11 cellular contexts compared by ENCODE assay signal in the genomic region with DNA sequence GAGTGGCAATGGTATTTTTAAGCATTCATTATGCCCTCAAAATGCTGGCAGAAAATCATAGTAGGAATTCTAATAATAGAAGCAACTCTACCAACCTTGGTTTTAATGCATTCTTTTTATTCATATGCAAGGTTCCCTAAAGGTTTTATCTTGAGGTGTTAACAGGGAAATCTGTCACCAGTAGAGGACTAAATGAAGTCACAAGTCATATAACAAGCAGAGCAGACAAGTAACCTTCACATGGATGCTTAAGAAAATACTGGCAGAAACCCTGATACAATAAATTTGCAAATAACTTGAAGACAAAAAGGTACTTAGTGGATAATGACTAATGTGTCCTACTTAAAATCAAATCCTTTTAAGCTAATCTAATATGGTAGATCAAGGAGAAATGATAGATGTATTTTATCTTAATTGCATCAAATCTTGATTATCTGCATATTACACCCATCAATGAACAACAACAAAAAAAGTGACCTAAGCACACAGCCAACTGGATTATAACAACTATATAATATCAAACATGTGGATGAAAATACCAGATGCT.
"Had no signal": no experiment of that assay in that cellular context is flagged by ENCODE, and none has a peak within 500 bp of the region (broad histone marks: within the 10 kb centered on the region; RNA-seq: fewer than 3 reads in every experiment).

No MANE protein-coding gene starts in this region.

- H3K4me2 ChIP-seq: GM23338 had no signal

- ATAC-seq: GM23338, HCT116 had no signal

- FAIRE-seq: H1, H54 had no signal

- H3K4me3 ChIP-seq: GM23248, GM23338, HAP-1 had no signal

- H3K27ac ChIP-seq: GM23248 had no signal

- H3K9ac ChIP-seq: GM23248 had no signal

- DNase-seq: GM23248, GOT3, H7, H9, HCEC 1CT, HFFc6 had no signal

- H3K36me3 ChIP-seq: HAP-1 had no signal

- H2AFZ ChIP-seq: GM23248, GM23338 had no signal

- H3K9me3 ChIP-seq: HAP-1 had no signal
